In genomic region chr19:48734625-48735024, GRCh38 we compare ENCODE assay signal across 1 cellular context.
TF ChIP-seq lines count a peak whose summit lies in the region.

No MANE protein-coding gene starts in this region.

TF ChIP-seq in K562, 482 proteins besides CTCF, POLR2A, EP300 and RAD21:
- TF ChIP-seq ZNF121 (CRISPR knock-in tag; conservative IDR thresholded peaks at IDR 0.05) = peak; percentile 84
- TF ChIP-seq ELK1 (CRISPR knock-in tag; IDR thresholded peaks at IDR 0.05) = no peak
- peak; percentile 35; the same call in 1 of the 2 replicates for TF ChIP-seq BCOR (IDR thresholded peaks at IDR 0.05)
